ENCODE assay signal across 24 cellular contexts in the genomic region with DNA sequence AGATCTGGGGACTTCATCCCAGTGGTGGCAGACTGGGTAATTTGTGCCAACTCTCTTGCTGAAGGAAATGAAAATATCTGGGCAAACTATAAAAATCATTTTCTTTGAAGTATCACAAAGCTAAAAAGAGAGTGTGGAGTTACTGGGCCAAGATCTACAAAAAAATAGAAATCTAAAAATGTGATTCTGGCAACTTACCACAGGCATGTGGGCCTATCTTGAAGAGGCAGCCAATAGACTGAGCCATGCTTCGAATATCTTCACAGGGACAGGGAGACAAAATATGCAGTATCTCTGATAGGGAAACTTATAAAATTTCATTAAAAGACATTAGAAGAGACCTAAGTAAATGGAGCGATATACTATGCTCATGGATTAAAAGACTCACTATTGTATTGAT.
DNase-seq lines count a peak whose midpoint lies in the region; ATAC-seq, FAIRE-seq and TF ChIP-seq lines count a peak whose summit lies in the region.
"Had no signal": no experiment of that assay in that cellular context is flagged by ENCODE, and none has a peak within 500 bp of the region (broad histone marks: within the 10 kb centered on the region; RNA-seq: fewer than 3 reads in every experiment).

No MANE protein-coding gene starts in this region.

- no TSS peak for BruUV-seq in PC-3 (replicated peaks; lab: Mats Ljungman, UMichigan)

- no peak for ATAC-seq in PC-3
- no peak for ATAC-seq in pancreas
- no peak for ATAC-seq in GM19455 (IDR thresholded peaks at IDR 0.05; ENCODE audit: unreplicated experiment)
- ATAC-seq: gastrocnemius medialis; naive thymus-derived CD8-positive, alpha-beta T cell; right lobe of liver had no signal

- H3F3A ChIP-seq in PC-3 (ENCODE audit: low read length, unreplicated experiment), result no peaks in the 10 kb centered on the region

- FAIRE-seq in pancreas (lab: Jason Lieb, UNC), result no peak

- TF ChIP-seq CTCF in AG04450 (IDR thresholded peaks at IDR 0.05; ENCODE audit: low read depth, low read length) (no peak), PC-3 (conservative IDR thresholded peaks at IDR 0.05; ENCODE audit: low read depth, low read length) (no peak), fibroblast of lung (conservative IDR thresholded peaks at IDR 0.05 in 1 of 2, IDR thresholded peaks at IDR 0.05 in 1 of 2; ENCODE audit: low read depth in 1 of 2, low read length in 2 of 2) (no peak), osteoblast (IDR thresholded peaks at IDR 0.05; ENCODE audit: extremely low read depth, low read depth, low read length) (no peak), pancreas (IDR thresholded peaks at IDR 0.05) (no peak)

- H3K4me3 ChIP-seq in AG04450 (ENCODE audit: low read depth, low read length) (no peak overlapping the region), PC-3 (ENCODE audit: low read length) (no peak overlapping the region), fibroblast of lung (replicated peaks in 1 of 4; ENCODE audit: control extremely low read depth in 1 of 4, insufficient read depth in 1 of 4, low read depth in 3 of 4, low read length in 4 of 4) (no peak overlapping the region), osteoblast (ENCODE audit: insufficient read depth, low read length) (no peak overlapping the region), pancreas (no peak overlapping the region)
- H3K4me3 ChIP-seq: dorsolateral prefrontal cortex, gastrocnemius medialis, HAP-1, right lobe of liver, vagina had no signal

- H4K20me1 ChIP-seq in PC-3 (ENCODE audit: low read length) (no peaks in the 10 kb centered on the region), fibroblast of lung (ENCODE audit: control insufficient read depth, extremely low read depth, insufficient read depth, low read length) (no peaks in the 10 kb centered on the region), osteoblast (ENCODE audit: insufficient read depth, low read length) (no peaks in the 10 kb centered on the region)

- H3K9me2 ChIP-seq in PC-3 (replicated peaks; ENCODE audit: low read length), result no peaks in the 10 kb centered on the region

- CTCF ChIA-PET in AG04450 (lab: Charles Lee) (interaction anchor here (0.6 kb wide), 1 partner anchor 806 kb away, joined by 3 read pairs; no protein-coding TSS in a partner anchor), PC-3 (lab: Charles Lee) (no interaction called here)

- H3K79me2 ChIP-seq in PC-3 (ENCODE audit: low read length), result no peaks in the 10 kb centered on the region
- H3K79me2 ChIP-seq in fibroblast of lung (ENCODE audit: control insufficient read depth, insufficient read depth, low read length), result no peaks in the 10 kb centered on the region
- no peaks in the 10 kb centered on the region for H3K79me2 ChIP-seq in osteoblast (ENCODE audit: insufficient read depth, low read length)

- no peaks in the 10 kb centered on the region for H3K9me3 ChIP-seq in AG04450 (ENCODE audit: control insufficient read depth, insufficient read depth, low read length)
- no peaks in the 10 kb centered on the region for H3K9me3 ChIP-seq in PC-3 (ENCODE audit: low read length)
- no peaks in the 10 kb centered on the region for H3K9me3 ChIP-seq in fibroblast of lung (ENCODE audit: control insufficient read depth, insufficient read depth, low read depth, low read length)
- no peaks in the 10 kb centered on the region for H3K9me3 ChIP-seq in osteoblast (ENCODE audit: low read depth, low read length)
- H3K9me3 ChIP-seq in pancreas, result no peaks in the 10 kb centered on the region
- H3K9me3 ChIP-seq: gastrocnemius medialis, HAP-1, right lobe of liver, vagina had no signal

- no peak overlapping the region for H2AFZ ChIP-seq in PC-3 (ENCODE audit: low read length)
- no peak overlapping the region for H2AFZ ChIP-seq in fibroblast of lung (ENCODE audit: low read length)
- no peak overlapping the region for H2AFZ ChIP-seq in osteoblast (ENCODE audit: low read length)

- H3K4me1 ChIP-seq in PC-3 (ENCODE audit: insufficient read depth, low read length) (peaks cover 10% of the 10 kb centered on the region), fibroblast of lung (ENCODE audit: control insufficient read depth, extremely low read depth, insufficient read depth, low read length) (no peaks in the 10 kb centered on the region), osteoblast (ENCODE audit: insufficient read depth, low read length) (peaks cover 7% of the 10 kb centered on the region), pancreas (no peaks in the 10 kb centered on the region)
- H3K4me1 ChIP-seq: gastrocnemius medialis, HAP-1, right lobe of liver, vagina had no signal

- H3K27me3 ChIP-seq in AG04450 (ENCODE audit: control insufficient read depth, insufficient read depth, low read length), result no peaks in the 10 kb centered on the region
- H3K27me3 ChIP-seq in PC-3 (ENCODE audit: low read length), result no peaks in the 10 kb centered on the region
- H3K27me3 ChIP-seq in fibroblast of lung (ENCODE audit: control insufficient read depth, insufficient read depth, low read length), result no peaks in the 10 kb centered on the region
- no peaks in the 10 kb centered on the region for H3K27me3 ChIP-seq in osteoblast (ENCODE audit: insufficient read depth, low read length)
- H3K27me3 ChIP-seq in pancreas, result no peaks in the 10 kb centered on the region
- H3K27me3 ChIP-seq: dorsolateral prefrontal cortex, gastrocnemius medialis, right lobe of liver, vagina had no signal

- H3K9ac ChIP-seq in PC-3 (ENCODE audit: low read length) (no peak overlapping the region), fibroblast of lung (ENCODE audit: insufficient read depth, low read length) (no peak overlapping the region)

- POLR2A ChIA-PET in AG04450 (lab: Yijun Ruan, JAX) (no interaction called here), PC-3 (lab: Charles Lee; ENCODE audit: unreplicated experiment) (no interaction called here)

- WGBS in pancreas, 2 donors, result 68 to 85% methylated on average over 2 of the region's 2 CpGs

- H3K27ac ChIP-seq in AG04450 (ENCODE audit: low read depth, low read length) (peak overlapping the region; percentile 63), PC-3 (ENCODE audit: low read length) (no peak overlapping the region), fibroblast of lung (ENCODE audit: insufficient read depth, low read length) (peak overlapping the region; percentile 37), osteoblast (ENCODE audit: low read depth, low read length) (peak overlapping the region; percentile 23), pancreas (no peak overlapping the region)
- H3K27ac ChIP-seq: gastrocnemius medialis, right lobe of liver, vagina had no signal

- DNase-seq in AG04450 (ENCODE audit: low read depth, low spot score) (peak; percentile 23), PC-3 (no peak), fibroblast of lung (ENCODE audit: low read depth in 2 of 2) (peak; percentile 11 to 66), osteoblast (ENCODE audit: insufficient read length, low spot score, missing footprints) (no peak), pancreas (no peak), AG08395 (ENCODE audit: low spot score) (no peak), globus pallidus (ENCODE audit: low spot score) (no peak)
- DNase-seq: activated B cell treated with CpG ODN at 0.5 μM for 24 hours; activated CD4-positive, alpha-beta memory T cell treated with anti-CD3 and anti-CD28 coated beads for 36 hours; activated naive CD8-positive, alpha-beta T cell treated with anti-CD3 and anti-CD28 coated beads, Interleukin-2, amount 10 ng/mL, durations not matched to agents 7 days and 5 days; caudate nucleus; CD4-positive, alpha-beta T cell; dorsolateral prefrontal cortex; gastrocnemius medialis; KG1; kidney glomerular epithelial cell; MV-4-11; naive thymus-derived CD8-positive, alpha-beta T cell; NCI-H1694 treated with DMSO at 0.1 percent for 48 hours; NCI-H526; right lobe of liver had no signal

- H3K4me2 ChIP-seq in PC-3 (ENCODE audit: low read length) (peak overlapping the region; percentile 50; the same call in 1 of the 2 replicates), fibroblast of lung (ENCODE audit: extremely low read depth, insufficient read depth, low read length) (no peak overlapping the region), osteoblast (ENCODE audit: insufficient read depth, low read length) (no peak overlapping the region)

- intact Hi-C loops in PC-3 (cut with micrococcal nuclease) (no loop called here), pancreas (cut with DNase I) (no loop called here)

- H3K36me3 ChIP-seq in PC-3 (ENCODE audit: low read depth, low read length) (no peaks in the 10 kb centered on the region), fibroblast of lung (ENCODE audit: control insufficient read depth, insufficient read depth, low read length) (no peaks in the 10 kb centered on the region), osteoblast (ENCODE audit: insufficient read depth, low read length) (no peaks in the 10 kb centered on the region), pancreas (no peaks in the 10 kb centered on the region)
- H3K36me3 ChIP-seq: gastrocnemius medialis, HAP-1, right lobe of liver, vagina had no signal

Comparison
In these comparisons a context has a peak if more than half of its experiments do, and no peak if none do; other contexts are left out.
1. DNase-seq: peak in AG04450 (single experiment) and fibroblast of lung (2 of 2); none in PC-3 (single experiment), osteoblast (single experiment), pancreas (0 of 6), AG08395 (single experiment) and globus pallidus (single experiment).
2. H3K27ac ChIP-seq: peak in AG04450 (single experiment), fibroblast of lung (single experiment) and osteoblast (single experiment); none in PC-3 (single experiment) and pancreas (0 of 4).